In the genomic region with DNA sequence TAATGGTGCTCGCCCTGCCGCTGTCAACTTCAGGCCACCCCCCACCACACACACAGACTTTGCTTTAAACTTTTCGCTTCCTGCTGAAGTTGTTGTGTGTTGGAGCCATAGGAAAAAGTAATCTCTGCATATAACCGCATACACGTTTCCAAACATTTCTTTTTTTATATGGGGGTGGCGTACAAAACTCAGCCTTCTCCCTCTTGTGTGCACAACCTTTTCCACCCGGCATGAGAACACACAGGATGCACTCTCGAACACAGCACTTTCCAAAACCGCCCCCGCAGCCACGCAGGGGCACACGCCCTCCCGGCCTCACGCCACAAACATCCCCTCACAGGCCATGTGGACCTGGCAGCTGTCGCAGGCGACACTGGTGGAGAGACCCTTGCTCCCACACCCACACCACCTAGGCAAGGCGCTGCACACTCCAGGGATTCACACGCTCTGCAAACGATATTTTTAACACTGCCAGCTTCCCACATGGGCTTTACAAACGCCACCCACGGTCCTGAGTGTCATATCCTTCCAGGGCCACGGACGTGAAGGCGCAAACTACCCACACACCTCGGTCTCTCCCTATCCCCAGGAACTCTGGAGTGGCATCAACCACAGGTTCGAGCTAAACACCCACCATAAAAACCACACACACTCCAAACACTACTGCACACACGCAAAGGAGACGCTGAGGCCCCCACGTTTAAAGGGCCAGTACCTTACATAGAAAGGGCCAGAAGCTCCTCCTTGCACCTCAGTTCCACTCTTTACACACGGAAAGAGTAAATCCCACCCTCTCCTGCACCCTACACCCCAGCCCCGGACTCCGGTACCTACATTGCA, we compare ENCODE assay signal across 8 cellular contexts. TPM values are rescaled to one million over a fixed set of nuclear protein-coding genes. Genes with fewer than 3 reads are reported as not detected.
A peak's percentile ranks its signal among the peaks of the same experiment; 100 is the strongest.
DNase-seq lines count a peak whose midpoint lies in the region; ATAC-seq lines count a peak whose summit lies in the region.

No MANE protein-coding gene starts in this region.

- H3K27me3 ChIP-seq in thymus (ENCODE audit: control insufficient read depth, insufficient read depth): peaks cover 13% of the 10 kb centered on the region

- H3K27ac Mint-ChIP-seq in effector memory CD8-positive, alpha-beta T cell: peak overlapping the region; percentile 80 to 85
- H3K27ac Mint-ChIP-seq in natural killer cell treated with Interleukin-12 subunit alpha and Interleukin-12 subunit beta and Interleukin-15 and Interleukin-18, amount 100 ng/mL, for 72 hours: peak overlapping the region; percentile 86 to 93

- H3K9me3 Mint-ChIP-seq in effector memory CD8-positive, alpha-beta T cell: no peaks in the 10 kb centered on the region
- no peaks in the 10 kb centered on the region for H3K9me3 Mint-ChIP-seq in natural killer cell treated with Interleukin-12 subunit alpha and Interleukin-12 subunit beta and Interleukin-15 and Interleukin-18, amount 100 ng/mL, for 72 hours

- ATAC-seq in HG03175 (IDR thresholded peaks at IDR 0.05; ENCODE audit: unreplicated experiment): peak; percentile 5
- ATAC-seq in effector memory CD8-positive, alpha-beta T cell (replicated peaks): peak; percentile 10
- ATAC-seq in natural killer cell treated with Interleukin-12 subunit alpha and Interleukin-12 subunit beta and Interleukin-15 and Interleukin-18, amount 100 ng/mL, for 72 hours: peak; percentile 22 to 23

- H3K4me3 ChIP-seq in thymus (ENCODE audit: low read length): peak overlapping the region; percentile 70

- peak overlapping the region; percentile 72 for H3K27ac ChIP-seq in thymus (ENCODE audit: low read depth)

- H3K4me3 Mint-ChIP-seq in effector memory CD8-positive, alpha-beta T cell: peak overlapping the region; percentile 94 to 100
- peak overlapping the region; percentile 95 for H3K4me3 Mint-ChIP-seq in natural killer cell treated with Interleukin-12 subunit alpha and Interleukin-12 subunit beta and Interleukin-15 and Interleukin-18, amount 100 ng/mL, for 72 hours

- H3K27me3 Mint-ChIP-seq in effector memory CD8-positive, alpha-beta T cell: no peaks in the 10 kb centered on the region
- H3K27me3 Mint-ChIP-seq in natural killer cell treated with Interleukin-12 subunit alpha and Interleukin-12 subunit beta and Interleukin-15 and Interleukin-18, amount 100 ng/mL, for 72 hours: no peaks in the 10 kb centered on the region

- H3K36me3 Mint-ChIP-seq in effector memory CD8-positive, alpha-beta T cell (ENCODE audit: insufficient read depth): peaks cover 37% of the 10 kb centered on the region
- no peaks in the 10 kb centered on the region for H3K36me3 Mint-ChIP-seq in natural killer cell treated with Interleukin-12 subunit alpha and Interleukin-12 subunit beta and Interleukin-15 and Interleukin-18, amount 100 ng/mL, for 72 hours

- peaks cover 3% of the 10 kb centered on the region for H3K36me3 ChIP-seq in thymus (ENCODE audit: control insufficient read depth, insufficient read depth)

- DNase-seq in EH (ENCODE audit: low read depth) (peak; percentile 66), COLO668 (lab: John Stamatoyannopoulos, UW; ENCODE audit: unreplicated experiment) (no peak), ureter (ENCODE audit: low spot score) (no peak)
- DNase-seq in activated CD4-positive, alpha-beta T cell treated with anti-CD3 and anti-CD28 coated beads, Interleukin-2, amount 50 U/mL, for 4 hours: peak; percentile 54 to 63
- no peak for DNase-seq in effector memory CD8-positive, alpha-beta T cell
- peak; percentile 84 for DNase-seq in natural killer cell treated with Interleukin-12 subunit alpha and Interleukin-12 subunit beta and Interleukin-15 and Interleukin-18, amount 100 ng/mL, for 72 hours (ENCODE audit: low spot score)

- WGBS in thymus: 35% methylated on average over 32 of the region's 32 CpGs

- H3K4me1 Mint-ChIP-seq in effector memory CD8-positive, alpha-beta T cell (ENCODE audit: low read depth in 2 of 2): peaks cover 61 to 66% of the 10 kb centered on the region in 2 donors
- H3K4me1 Mint-ChIP-seq in natural killer cell treated with Interleukin-12 subunit alpha and Interleukin-12 subunit beta and Interleukin-15 and Interleukin-18, amount 100 ng/mL, for 72 hours (ENCODE audit: low read depth in 2 of 2): peaks cover 77 to 82% of the 10 kb centered on the region in 2 donors

- H3K9me3 ChIP-seq in thymus (ENCODE audit: control insufficient read depth): no peaks in the 10 kb centered on the region

- peaks cover 13% of the 10 kb centered on the region for H3K4me1 ChIP-seq in thymus (ENCODE audit: control insufficient read depth, insufficient read depth, low read length)

RNA-seq across cellular contexts. Expression of a gene that starts 12.3 kb away (rescaled TPM):
- total RNA-seq in natural killer cell treated with Interleukin-12 subunit alpha and Interleukin-12 subunit beta and Interleukin-15 and Interleukin-18, amount 100 ng/mL, for 72 hours: 10 to 100 TPM; 53.0 to 81.0 TPM
- 9.5 TPM for polyA plus RNA-seq in thymus
- 15.8 TPM for total RNA-seq in ureter

RNA-seq across cellular contexts. Expression of a gene that starts 12.7 kb away (rescaled TPM):
- total RNA-seq in natural killer cell treated with Interleukin-12 subunit alpha and Interleukin-12 subunit beta and Interleukin-15 and Interleukin-18, amount 100 ng/mL, for 72 hours: 10 to 100 TPM in 1 of 2 donors, 1 to 10 TPM in 1; 5.8 to 13.3 TPM
- 8.5 TPM for polyA plus RNA-seq in thymus
- total RNA-seq in ureter: 101 TPM

RNA-seq across cellular contexts. Expression of a gene that starts 38.6 kb away (rescaled TPM):
- total RNA-seq in natural killer cell treated with Interleukin-12 subunit alpha and Interleukin-12 subunit beta and Interleukin-15 and Interleukin-18, amount 100 ng/mL, for 72 hours: 10 to 100 TPM; 26.0 to 43.2 TPM
- 61.7 TPM for polyA plus RNA-seq in thymus
- 65.7 TPM for total RNA-seq in ureter

RNA-seq across cellular contexts. Expression of a gene that starts 38.8 kb away (rescaled TPM):
- total RNA-seq in natural killer cell treated with Interleukin-12 subunit alpha and Interleukin-12 subunit beta and Interleukin-15 and Interleukin-18, amount 100 ng/mL, for 72 hours: 10 to 100 TPM; 34.6 to 53.1 TPM
- polyA plus RNA-seq in thymus: 10.3 TPM
- 56.8 TPM for total RNA-seq in ureter

RNA-seq across cellular contexts. Expression of a gene that starts 48.8 kb away (rescaled TPM):
- 100 to 1,000 TPM in 1 of 2 donors, 10 to 100 TPM in 1; 35.2 to 127 TPM for total RNA-seq in natural killer cell treated with Interleukin-12 subunit alpha and Interleukin-12 subunit beta and Interleukin-15 and Interleukin-18, amount 100 ng/mL, for 72 hours
- polyA plus RNA-seq in thymus: 1.7 TPM
- total RNA-seq in ureter: 2.3 TPM

Comparison
In these comparisons a context has a peak if more than half of its experiments do, and no peak if none do; other contexts are left out.
1. DNase-seq: peak in EH (single experiment), activated CD4-positive, alpha-beta T cell treated with anti-CD3 and anti-CD28 coated beads, Interleukin-2, amount 50 U/mL, for 4 hours (2 of 2) and natural killer cell treated with Interleukin-12 subunit alpha and Interleukin-12 subunit beta and Interleukin-15 and Interleukin-18, amount 100 ng/mL, for 72 hours (single experiment); none in effector memory CD8-positive, alpha-beta T cell (0 of 3), COLO668 (single experiment) and ureter (single experiment).
2. Peak in every context shown above with its lines, with median percentiles within 50 percentile points of each other: ATAC-seq.